Comparison of ENCODE assay signal across 13 cellular contexts in genomic region chr11:73365352-73366264, GRCh38. TPM values are rescaled to one million over a fixed set of nuclear protein-coding genes. Genes with fewer than 3 reads are reported as not detected.
A peak's percentile ranks its signal among the peaks of the same experiment; 100 is the strongest.
DNase-seq lines count a peak whose midpoint lies in the region; ATAC-seq and TF ChIP-seq lines count a peak whose summit lies in the region.
"Had no signal": no experiment of that assay in that cellular context is flagged by ENCODE, and none has a peak within 500 bp of the region (broad histone marks: within the 10 kb centered on the region; RNA-seq: fewer than 3 reads in every experiment).

No MANE protein-coding gene starts in this region.

- CTCF ChIA-PET in WTC11 (lab: Charles Lee), result interaction anchor here (1.1 to 2.7 kb wide), 4 partner anchors 9 to 289 kb away, joined by 3 to 12 read pairs (median 4); no protein-coding TSS in a partner anchor

- H3K4me3 ChIP-seq in H7 (ENCODE audit: insufficient read depth, low read depth, low read length), result no peak overlapping the region
- H3K4me3 ChIP-seq: breast epithelium, left ventricle myocardium inferior, testis had no signal

- no peak for TF ChIP-seq CTCF in WTC11 (IDR thresholded peaks at IDR 0.05)

- peak overlapping the region; percentile 33 for H3K4me3 Mint-ChIP-seq in activated naive CD4-positive, alpha-beta T cell treated with anti-CD3 and anti-CD28 coated beads, Interleukin-2, amount 50 U/mL, for 24 hours
- H3K4me3 Mint-ChIP-seq in WTC11, result no peak overlapping the region
- peak overlapping the region; percentile 63 to 81 for H3K4me3 Mint-ChIP-seq in effector memory CD8-positive, alpha-beta T cell

- H3K27ac Mint-ChIP-seq in activated naive CD4-positive, alpha-beta T cell treated with anti-CD3 and anti-CD28 coated beads, Interleukin-2, amount 50 U/mL, for 24 hours, result peak overlapping the region; percentile 86
- H3K27ac Mint-ChIP-seq in WTC11, result 0 out of 2 replicates have a peak overlapping the region, but pooled peaks have one; percentile 33
- peak overlapping the region; percentile 92 to 97 for H3K27ac Mint-ChIP-seq in effector memory CD8-positive, alpha-beta T cell

- intact Hi-C loops in Right ventricle myocardium inferior (cut with DNase I), result no loop called here

- H3K27me3 Mint-ChIP-seq in activated naive CD4-positive, alpha-beta T cell treated with anti-CD3 and anti-CD28 coated beads, Interleukin-2, amount 50 U/mL, for 24 hours, result no peaks in the 10 kb centered on the region
- peaks cover 7% of the 10 kb centered on the region for H3K27me3 Mint-ChIP-seq in WTC11 (ENCODE audit: low read depth)
- no peaks in the 10 kb centered on the region for H3K27me3 Mint-ChIP-seq in effector memory CD8-positive, alpha-beta T cell

- H3K4me1 Mint-ChIP-seq in activated naive CD4-positive, alpha-beta T cell treated with anti-CD3 and anti-CD28 coated beads, Interleukin-2, amount 50 U/mL, for 24 hours, result peaks cover 33% of the 10 kb centered on the region
- peaks cover 7% of the 10 kb centered on the region for H3K4me1 Mint-ChIP-seq in WTC11
- H3K4me1 Mint-ChIP-seq in effector memory CD8-positive, alpha-beta T cell (ENCODE audit: low read depth in 2 of 2), result peaks cover 20 to 28% of the 10 kb centered on the region in 2 donors

- H3K9me3 Mint-ChIP-seq in activated naive CD4-positive, alpha-beta T cell treated with anti-CD3 and anti-CD28 coated beads, Interleukin-2, amount 50 U/mL, for 24 hours, result no peaks in the 10 kb centered on the region
- H3K9me3 Mint-ChIP-seq in WTC11, result no peaks in the 10 kb centered on the region
- no peaks in the 10 kb centered on the region for H3K9me3 Mint-ChIP-seq in effector memory CD8-positive, alpha-beta T cell

- ATAC-seq in WTC11 (no peak), Right ventricle myocardium inferior (no peak), HG02588 (IDR thresholded peaks at IDR 0.05; ENCODE audit: unreplicated experiment) (no peak)
- ATAC-seq in effector memory CD8-positive, alpha-beta T cell (replicated peaks), result peak; percentile 65

- H3K36me3 ChIP-seq in H7 (replicated peaks; ENCODE audit: control insufficient read depth, insufficient read depth, low read length), result peaks cover 2% of the 10 kb centered on the region

- peaks cover 1% of the 10 kb centered on the region; the same call in 1 of the 2 replicates for H3K27me3 ChIP-seq in H7 (ENCODE audit: control insufficient read depth, insufficient read depth, low read length)
- H3K27me3 ChIP-seq: breast epithelium, testis had no signal

- H3K36me3 Mint-ChIP-seq in activated naive CD4-positive, alpha-beta T cell treated with anti-CD3 and anti-CD28 coated beads, Interleukin-2, amount 50 U/mL, for 24 hours, result peaks cover 1% of the 10 kb centered on the region
- H3K36me3 Mint-ChIP-seq in WTC11, result no peaks in the 10 kb centered on the region
- peaks cover 4% of the 10 kb centered on the region for H3K36me3 Mint-ChIP-seq in effector memory CD8-positive, alpha-beta T cell (ENCODE audit: insufficient read depth)

- POLR2A ChIA-PET in WTC11 (lab: Charles Lee), result no interaction called here

- no peak for DNase-seq in activated naive CD4-positive, alpha-beta T cell treated with Interleukin-2 at 50 U/mL for 16 hours
- DNase-seq in WTC11 (ENCODE audit: low spot score) (no peak), NCI-H1930 (lab: John Stamatoyannopoulos, UW) (no peak), H7 (no peak), Right ventricle myocardium inferior (ENCODE audit: missing footprints) (no peak)
- peak in 1 of 3 experiments; percentile 32 for DNase-seq in effector memory CD8-positive, alpha-beta T cell
- DNase-seq: left ventricle myocardium inferior, NCI-H2029, NCI-H526, testis had no signal

TF ChIP-seq in WTC11, 78 proteins besides CTCF, POLR2A, EP300 and RAD21:
- TF ChIP-seq, protein P1, sequence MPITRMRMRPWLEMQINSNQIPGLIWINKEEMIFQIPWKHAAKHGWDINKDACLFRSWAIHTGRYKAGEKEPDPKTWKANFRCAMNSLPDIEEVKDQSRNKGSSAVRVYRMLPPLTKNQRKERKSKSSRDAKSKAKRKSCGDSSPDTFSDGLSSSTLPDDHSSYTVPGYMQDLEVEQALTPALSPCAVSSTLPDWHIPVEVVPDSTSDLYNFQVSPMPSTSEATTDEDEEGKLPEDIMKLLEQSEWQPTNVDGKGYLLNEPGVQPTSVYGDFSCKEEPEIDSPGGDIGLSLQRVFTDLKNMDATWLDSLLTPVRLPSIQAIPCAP (CRISPR knock-in tag; IDR thresholded peaks at IDR 0.05), result no peak
- TF ChIP-seq GTF2I (CRISPR knock-in tag; conservative IDR thresholded peaks at IDR 0.05), result no peak
- TF ChIP-seq, protein P2, sequence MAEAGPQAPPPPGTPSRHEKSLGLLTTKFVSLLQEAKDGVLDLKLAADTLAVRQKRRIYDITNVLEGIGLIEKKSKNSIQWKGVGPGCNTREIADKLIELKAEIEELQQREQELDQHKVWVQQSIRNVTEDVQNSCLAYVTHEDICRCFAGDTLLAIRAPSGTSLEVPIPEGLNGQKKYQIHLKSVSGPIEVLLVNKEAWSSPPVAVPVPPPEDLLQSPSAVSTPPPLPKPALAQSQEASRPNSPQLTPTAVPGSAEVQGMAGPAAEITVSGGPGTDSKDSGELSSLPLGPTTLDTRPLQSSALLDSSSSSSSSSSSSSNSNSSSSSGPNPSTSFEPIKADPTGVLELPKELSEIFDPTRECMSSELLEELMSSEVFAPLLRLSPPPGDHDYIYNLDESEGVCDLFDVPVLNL (CRISPR knock-in tag; IDR thresholded peaks at IDR 0.05; ENCODE audit: borderline replicate concordance, low read depth), result no peak
- TF ChIP-seq, protein P3, sequence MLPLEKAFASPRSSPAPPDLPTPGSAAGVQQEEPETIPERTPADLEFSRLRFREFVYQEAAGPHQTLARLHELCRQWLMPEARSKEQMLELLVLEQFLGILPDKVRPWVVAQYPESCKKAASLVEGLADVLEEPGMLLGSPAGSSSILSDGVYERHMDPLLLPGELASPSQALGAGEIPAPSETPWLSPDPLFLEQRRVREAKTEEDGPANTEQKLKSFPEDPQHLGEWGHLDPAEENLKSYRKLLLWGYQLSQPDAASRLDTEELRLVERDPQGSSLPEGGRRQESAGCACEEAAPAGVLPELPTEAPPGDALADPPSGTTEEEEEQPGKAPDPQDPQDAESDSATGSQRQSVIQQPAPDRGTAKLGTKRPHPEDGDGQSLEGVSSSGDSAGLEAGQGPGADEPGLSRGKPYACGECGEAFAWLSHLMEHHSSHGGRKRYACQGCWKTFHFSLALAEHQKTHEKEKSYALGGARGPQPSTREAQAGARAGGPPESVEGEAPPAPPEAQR (CRISPR knock-in tag; IDR thresholded peaks at IDR 0.05), result no peak
- no peak for TF ChIP-seq FOXJ3 (CRISPR knock-in tag; IDR thresholded peaks at IDR 0.05; ENCODE audit: borderline replicate concordance)
- no peak for TF ChIP-seq NFATC4 (CRISPR knock-in tag; IDR thresholded peaks at IDR 0.05)
- no peak for TF ChIP-seq TCF7 (CRISPR knock-in tag; IDR thresholded peaks at IDR 0.05; ENCODE audit: low read depth)
- no peak for TF ChIP-seq RELA (CRISPR knock-in tag; IDR thresholded peaks at IDR 0.05; ENCODE audit: borderline replicate concordance)
- TF ChIP-seq ETV6 (CRISPR knock-in tag; IDR thresholded peaks at IDR 0.05), result no peak
- TF ChIP-seq FOXK1 (CRISPR knock-in tag; IDR thresholded peaks at IDR 0.05), result no peak
- TF ChIP-seq, protein P4, sequence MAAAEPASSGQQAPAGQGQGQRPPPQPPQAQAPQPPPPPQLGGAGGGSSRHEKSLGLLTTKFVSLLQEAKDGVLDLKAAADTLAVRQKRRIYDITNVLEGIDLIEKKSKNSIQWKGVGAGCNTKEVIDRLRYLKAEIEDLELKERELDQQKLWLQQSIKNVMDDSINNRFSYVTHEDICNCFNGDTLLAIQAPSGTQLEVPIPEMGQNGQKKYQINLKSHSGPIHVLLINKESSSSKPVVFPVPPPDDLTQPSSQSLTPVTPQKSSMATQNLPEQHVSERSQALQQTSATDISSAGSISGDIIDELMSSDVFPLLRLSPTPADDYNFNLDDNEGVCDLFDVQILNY (CRISPR knock-in tag; IDR thresholded peaks at IDR 0.05), result no peak
- TF ChIP-seq GABPB1 (CRISPR knock-in tag; IDR thresholded peaks at IDR 0.05), result no peak
- TF ChIP-seq EMX1 (CRISPR knock-in tag; IDR thresholded peaks at IDR 0.05), result no peak
- TF ChIP-seq, protein P5, sequence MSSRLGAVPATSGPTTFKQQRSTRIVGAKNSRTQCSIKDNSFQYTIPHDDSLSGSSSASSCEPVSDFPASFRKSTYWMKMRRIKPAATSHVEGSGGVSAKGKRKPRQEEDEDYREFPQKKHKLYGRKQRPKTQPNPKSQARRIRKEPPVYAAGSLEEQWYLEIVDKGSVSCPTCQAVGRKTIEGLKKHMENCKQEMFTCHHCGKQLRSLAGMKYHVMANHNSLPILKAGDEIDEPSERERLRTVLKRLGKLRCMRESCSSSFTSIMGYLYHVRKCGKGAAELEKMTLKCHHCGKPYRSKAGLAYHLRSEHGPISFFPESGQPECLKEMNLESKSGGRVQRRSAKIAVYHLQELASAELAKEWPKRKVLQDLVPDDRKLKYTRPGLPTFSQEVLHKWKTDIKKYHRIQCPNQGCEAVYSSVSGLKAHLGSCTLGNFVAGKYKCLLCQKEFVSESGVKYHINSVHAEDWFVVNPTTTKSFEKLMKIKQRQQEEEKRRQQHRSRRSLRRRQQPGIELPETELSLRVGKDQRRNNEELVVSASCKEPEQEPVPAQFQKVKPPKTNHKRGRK (CRISPR knock-in tag; IDR thresholded peaks at IDR 0.05; ENCODE audit: borderline replicate concordance), result no peak
- no peak for TF ChIP-seq SP1 (CRISPR knock-in tag; conservative IDR thresholded peaks at IDR 0.05)

RNA-seq across cellular contexts. Expression of gene RELT, which starts 10.6 kb away (rescaled TPM):
- total RNA-seq in WTC11 (2021) (5.7 to 6.7 TPM (median 5.9 TPM) in 3 replicates), Right ventricle myocardium inferior (2.3 TPM)
- 6.4 and 8.3 TPM in 2 replicates for total RNA-seq in H7 (2014; rRNA removed; shearing (Covaris generic))

RNA-seq across cellular contexts. Expression of gene ARHGEF17, which starts 57.5 kb away (rescaled TPM):
- total RNA-seq in WTC11 (2021) (16.5 to 18.2 TPM (median 16.9 TPM) in 3 replicates), Right ventricle myocardium inferior (57.1 TPM)
- 3.3 and 6.6 TPM in 2 replicates for total RNA-seq in H7 (2014; rRNA removed; shearing (Covaris generic))

Comparison
In these comparisons a context has a peak if more than half of its experiments do, and no peak if none do; other contexts are left out.
1. H3K27ac Mint-ChIP-seq: peak in every context shown above with its lines; median percentile 94 in effector memory CD8-positive, alpha-beta T cell; 86 in activated naive CD4-positive, alpha-beta T cell treated with anti-CD3 and anti-CD28 coated beads, Interleukin-2, amount 50 U/mL, for 24 hours; 33 in WTC11.